ENCODE assay signal across 8 cellular contexts in the genomic region with DNA sequence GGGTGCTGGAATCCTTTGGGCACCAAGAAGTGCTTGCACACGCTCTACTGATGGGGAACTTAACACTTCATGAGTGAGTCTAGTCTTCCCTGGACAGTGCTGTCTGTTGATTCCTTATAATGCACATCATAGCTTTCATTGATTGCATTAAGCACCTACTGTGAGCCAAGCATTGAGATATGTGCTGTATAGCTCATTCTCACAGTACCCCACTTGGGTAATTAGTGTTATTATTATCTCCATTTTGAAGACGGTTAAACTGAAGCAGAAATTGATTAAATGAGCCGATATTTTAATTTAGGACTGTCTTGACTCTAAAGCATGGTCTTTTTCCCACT. TPM values are rescaled to one million over a fixed set of nuclear protein-coding genes. Genes with fewer than 3 reads are reported as not detected.
DNase-seq lines count a peak whose midpoint lies in the region; ATAC-seq, FAIRE-seq and TF ChIP-seq lines count a peak whose summit lies in the region.

No MANE protein-coding gene starts in this region.

- in situ Hi-C loops in K562 (cut with MboI), result no loop called here

- H3K9me1 ChIP-seq in K562 (ENCODE audit: control insufficient read depth, insufficient read depth, low read length), result no peaks in the 10 kb centered on the region

- WGBS in K562 (ENCODE audit: insufficient coverage, low coverage, missing lambda C conversion rate), result 9% methylated on average over 3 of the region's 3 CpGs
- WGBS in mesenchymal stem cell, result 91% methylated on average over 2 of the region's 3 CpGs
- 63 to 68% methylated on average over 3 of the region's 3 CpGs for WGBS in upper lobe of left lung, 2 donors

- CTCF ChIA-PET in K562 (lab: Yijun Ruan, JAX; ENCODE audit: low intra/inter-chr PET ratio), result no interaction called here

- peak overlapping the region in 1 of 2 experiments; percentile 4 for H2BK12ac ChIP-seq in mesenchymal stem cell (ENCODE audit: low read length in 2 of 2)

- no peak overlapping the region for H2BK120ac ChIP-seq in mesenchymal stem cell (ENCODE audit: low read depth, low read length)

- H3K36me3 Mint-ChIP-seq in activated naive CD4-positive, alpha-beta T cell treated with anti-CD3 and anti-CD28 coated beads, Interleukin-2, amount 50 U/mL, for 24 hours, result peaks cover 6% of the 10 kb centered on the region

- H3K9ac ChIP-seq in K562 (ENCODE audit: insufficient read depth in 1 of 2, low read depth in 2 of 2, low read length in 2 of 2), result peak overlapping the region; percentile 64 to 87; a peak in 3 of 4 replicates
- peak overlapping the region; percentile 47 for H3K9ac ChIP-seq in mesenchymal stem cell (ENCODE audit: low read length)

- H3K4me3 ChIP-seq in K562, result peak overlapping the region; percentile 87
- peak overlapping the region in 1 of 2 experiments; percentile 98 for H3K4me3 ChIP-seq in mesenchymal stem cell (ENCODE audit: insufficient read depth in 1 of 2, low read depth in 1 of 2, low read length in 2 of 2)
- peak overlapping the region in 3 of 4 donors; percentile 56 to 96 (median 75) for H3K4me3 ChIP-seq in upper lobe of left lung

- H3K27ac Mint-ChIP-seq in activated naive CD4-positive, alpha-beta T cell treated with anti-CD3 and anti-CD28 coated beads, Interleukin-2, amount 50 U/mL, for 24 hours, result peak overlapping the region; percentile 6

- no peak for ATAC-seq in K562
- ATAC-seq in upper lobe of left lung (ENCODE audit: low FRiP score in 2 of 2), result no peak

- POLR2A ChIA-PET in K562 (lab: Yijun Ruan, JAX), result interaction anchor here (0.6 to 1.6 kb wide), 5 partner anchors 10 to 54 kb away, joined by 3 to 6 read pairs (median 3); no protein-coding TSS in a partner anchor

- H3K27me3 ChIP-seq in K562 (ENCODE audit: control insufficient read depth in 2 of 2, insufficient read depth in 2 of 2, low read length in 2 of 2) (no peaks in the 10 kb centered on the region), mesenchymal stem cell (ENCODE audit: control insufficient read depth in 1 of 2, insufficient read depth in 1 of 2, low read length in 2 of 2) (no peaks in the 10 kb centered on the region), upper lobe of left lung (no peaks in the 10 kb centered on the region)

- H4K20me1 ChIP-seq in K562 (replicated peaks; ENCODE audit: control insufficient read depth, insufficient read depth, low read length), result no peaks in the 10 kb centered on the region

- peak overlapping the region; percentile 72 for H4K8ac ChIP-seq in mesenchymal stem cell (ENCODE audit: low read length)

- H3K36me3 ChIP-seq in K562 (ENCODE audit: control insufficient read depth, insufficient read depth, low read length) (peaks cover 31% of the 10 kb centered on the region; the same call in 2 of the 3 replicates), mesenchymal stem cell (ENCODE audit: control insufficient read depth in 1 of 2, insufficient read depth in 2 of 2, low read depth in 1 of 2, low read length in 2 of 2) (peaks cover 12 to 31% of the 10 kb centered on the region in 2 experiments), upper lobe of left lung (peaks cover 16 to 25% (median 24%) of the 10 kb centered on the region in 4 donors)

- H3K9me3 ChIP-seq in K562 (replicated peaks; ENCODE audit: control insufficient read depth, insufficient read depth, low read depth, low read length) (no peaks in the 10 kb centered on the region), mesenchymal stem cell (ENCODE audit: control insufficient read depth, low read length) (no peaks in the 10 kb centered on the region), upper lobe of left lung (no peaks in the 10 kb centered on the region)

- BruUV-seq in K562 (replicated peaks; lab: Mats Ljungman, UMichigan), result TSS peak; percentile 80

- H3K4me1 Mint-ChIP-seq in activated naive CD4-positive, alpha-beta T cell treated with anti-CD3 and anti-CD28 coated beads, Interleukin-2, amount 50 U/mL, for 24 hours, result peaks cover 27% of the 10 kb centered on the region

- H4K91ac ChIP-seq in mesenchymal stem cell (ENCODE audit: low read length), result no peak overlapping the region

- H3K4me2 ChIP-seq in K562 (ENCODE audit: insufficient read depth, low read length) (peak overlapping the region; percentile 82), mesenchymal stem cell (ENCODE audit: low read length, poor library complexity, severe bottlenecking) (peak overlapping the region; percentile 16)

- H3K18ac ChIP-seq in mesenchymal stem cell (ENCODE audit: low read depth in 1 of 2, low read length in 2 of 2), result peak overlapping the region in 1 of 2 experiments; percentile 43

- H3K27me3 Mint-ChIP-seq in activated naive CD4-positive, alpha-beta T cell treated with anti-CD3 and anti-CD28 coated beads, Interleukin-2, amount 50 U/mL, for 24 hours, result no peaks in the 10 kb centered on the region

- TF ChIP-seq CTCF in K562 (IDR thresholded peaks at IDR 0.05 in 2 of 3, conservative IDR thresholded peaks at IDR 0.05 in 1 of 3; ENCODE audit: insufficient read depth in 2 of 3, low read depth in 1 of 3, low read length in 3 of 3) (no peak), upper lobe of left lung (IDR thresholded peaks at IDR 0.05) (peak in 1 of 6 experiments; percentile 1)

- no peak overlapping the region for H2BK5ac ChIP-seq in mesenchymal stem cell (ENCODE audit: low read depth, low read length, poor library complexity, severe bottlenecking)

- no peak overlapping the region for H3K14ac ChIP-seq in mesenchymal stem cell (ENCODE audit: low read length in 2 of 2)

- peak overlapping the region; percentile 91 for H2AK5ac ChIP-seq in mesenchymal stem cell (ENCODE audit: low read length, severe bottlenecking)

- peak overlapping the region; percentile 89 for H2AFZ ChIP-seq in K562 (ENCODE audit: low read depth, low read length)
- H2AFZ ChIP-seq in mesenchymal stem cell (ENCODE audit: low read depth, low read length), result peak overlapping the region; percentile 1

- H3K4me3 Mint-ChIP-seq in activated naive CD4-positive, alpha-beta T cell treated with anti-CD3 and anti-CD28 coated beads, Interleukin-2, amount 50 U/mL, for 24 hours, result peak overlapping the region; percentile 98

- H3K4ac ChIP-seq in mesenchymal stem cell (ENCODE audit: low read depth in 1 of 2, low read length in 2 of 2), result no peak overlapping the region

- peaks cover 6% of the 10 kb centered on the region for H3K79me1 ChIP-seq in mesenchymal stem cell (replicated peaks; ENCODE audit: low read length, poor library complexity, severe bottlenecking)

- H2BK15ac ChIP-seq in mesenchymal stem cell (ENCODE audit: low read depth, poor library complexity, severe bottlenecking), result no peak overlapping the region

- DNase-seq in activated naive CD4-positive, alpha-beta T cell (lab: John Stamatoyannopoulos, UW), result no peak
- DNase-seq in K562 (ENCODE audit: extremely low read depth in 1 of 4, low spot score in 3 of 4) (no peak), mesenchymal stem cell (peak; percentile 17), upper lobe of left lung (no peak), GM12892 (ENCODE audit: insufficient read length) (no peak), HTR-8/SVneo (ENCODE audit: insufficient read length, low spot score) (no peak)
- no peak for DNase-seq in activated effector memory CD4-positive, alpha-beta T cell treated with Interleukin-2 at 50 U/mL for 16 hours

- TF ChIP-seq POLR2A in K562 (conservative IDR thresholded peaks at IDR 0.05), result no peak
- no peak for TF ChIP-seq POLR2A in upper lobe of left lung (IDR thresholded peaks at IDR 0.05)
- TF ChIP-seq POLR2A in GM12892 (IDR thresholded peaks at IDR 0.05; ENCODE audit: low read depth, low read length), result no peak

- H3K27ac ChIP-seq in K562 (ENCODE audit: extremely low read depth, low read depth, low read length) (peak overlapping the region; percentile 68), mesenchymal stem cell (ENCODE audit: low read length, poor library complexity, severe bottlenecking) (peak overlapping the region; percentile 23), upper lobe of left lung (peak overlapping the region; percentile 88 to 93 (median 90))

- intact Hi-C loops in K562 (cut with micrococcal nuclease), result no loop called here

- FAIRE-seq in K562 (lab: Jason Lieb, UNC) (peak; percentile 65), GM12892 (lab: Jason Lieb, UNC) (no peak), HTR-8/SVneo (lab: Jason Lieb, UNC) (no peak)

- peaks cover 21% of the 10 kb centered on the region for H3K79me2 ChIP-seq in K562 (ENCODE audit: control insufficient read depth, insufficient read depth, low read length)

- no peaks in the 10 kb centered on the region for H3K9me3 Mint-ChIP-seq in activated naive CD4-positive, alpha-beta T cell treated with anti-CD3 and anti-CD28 coated beads, Interleukin-2, amount 50 U/mL, for 24 hours

- TF ChIP-seq EP300 in K562 (IDR thresholded peaks at IDR 0.05; ENCODE audit: low read length) (no peak), upper lobe of left lung (IDR thresholded peaks at IDR 0.05) (no peak)

- no peak for TF ChIP-seq RAD21 in K562 (CRISPR knock-in tag; conservative IDR thresholded peaks at IDR 0.05 in 1 of 2, IDR thresholded peaks at IDR 0.05 in 1 of 2)

- no peak overlapping the region for H3K23ac ChIP-seq in mesenchymal stem cell (ENCODE audit: low read length in 2 of 2)

- peaks cover 0 to 2% of the 10 kb centered on the region in 2 experiments; a peak in 2 of 5 replicates for H3K4me1 ChIP-seq in K562 (replicated peaks in 1 of 2; ENCODE audit: control insufficient read depth in 2 of 2, insufficient read depth in 2 of 2, low read length in 2 of 2)
- peaks cover 16% of the 10 kb centered on the region for H3K4me1 ChIP-seq in mesenchymal stem cell (ENCODE audit: control insufficient read depth, insufficient read depth, low read depth, low read length)
- H3K4me1 ChIP-seq in upper lobe of left lung, result peaks cover 17 to 27% (median 22%) of the 10 kb centered on the region in 4 donors

RNA-seq across cellular contexts. Expression of a gene that starts 0.5 kb away (rescaled TPM):
- total RNA-seq in K562 (2011; cell fraction: chromatin; rRNA removed; ENCODE audit: low replicate concordance), result 29.9 and 40.1 TPM in 2 replicates
- total RNA-seq in K562 (2011; cell fraction: nucleolus; rRNA removed), result 18.7 and 20.1 TPM in 2 replicates
- 26.5 and 29.7 TPM in 2 replicates for total RNA-seq in K562 (2011; cell fraction: nucleoplasm; rRNA removed)
- total RNA-seq in K562 (2014; rRNA removed) (57.7 and 123 TPM in 2 replicates), K562 (2014; rRNA removed; fragmentation: Illumina TruSeq; extraction: Trizol) (66.0 and 71.2 TPM in 2 replicates), K562 (2015; rRNA removed; fragmentation: Illumina TruSeq; extraction: Trizol) (55.6 and 58.6 TPM in 2 replicates), K562 (2021) (50.9 and 51.2 TPM in 2 replicates), upper lobe of left lung (10 to 100 TPM; 20.4 to 81.4 (median 48.5) TPM)
- polyA plus RNA-seq in K562 (2011; rRNA removed) (68.6 and 85.2 TPM in 2 replicates), K562 (2014; fragmentation: Illumina TruSeq; extraction: Trizol) (54.3 and 58.0 TPM in 2 replicates), K562 (2014; fragmentation: Nextera tagmentation; extraction: Ambion mirVana) (100 to 1,000 TPM; 166 to 178 TPM), K562 (2014; rRNA removed) (90.0 and 131 TPM in 2 replicates)
- polyA plus RNA-seq in K562 (2011; cell fraction: cytosol; rRNA removed), result 28.3 and 45.0 TPM in 2 replicates
- polyA plus RNA-seq in K562 (2011; cell fraction: nucleus; rRNA removed), result 17.2 and 30.0 TPM in 2 replicates
- polyA plus RNA-seq in K562 (2012), result 32.5 and 57.0 TPM in 2 replicates
- 46.6 and 49.0 TPM in 2 replicates for polyA minus RNA-seq in K562 (2011; rRNA and poly(A)+ RNA removed)
- 16.7 and 21.8 TPM in 2 replicates for polyA minus RNA-seq in K562 (2011; cell fraction: cytosol; rRNA and poly(A)+ RNA removed)
- polyA minus RNA-seq in K562 (2011; cell fraction: nucleus; rRNA and poly(A)+ RNA removed), result 14.8 and 20.8 TPM in 2 replicates
- 71.9 TPM for polyA plus RNA-seq in mesenchymal stem cell (2013, experiment 1 of 2)
- 76.5 TPM for polyA plus RNA-seq in mesenchymal stem cell (2013, experiment 2 of 2)
- polyA plus RNA-seq in GM12892 (2012; ENCODE audit: missing spikeins), result 63.3 TPM

RNA-seq across cellular contexts. Expression of a gene that starts 57.8 kb away (rescaled TPM):
- total RNA-seq in K562 (2011; cell fraction: chromatin; rRNA removed; ENCODE audit: low replicate concordance), result 7.6 and 24.0 TPM in 2 replicates
- total RNA-seq in K562 (2011; cell fraction: nucleolus; rRNA removed), result 3.5 and 5.3 TPM in 2 replicates
- 7.4 and 11.0 TPM in 2 replicates for total RNA-seq in K562 (2011; cell fraction: nucleoplasm; rRNA removed)
- total RNA-seq in K562 (2014; rRNA removed) (2.1 and 4.4 TPM in 2 replicates), K562 (2014; rRNA removed; fragmentation: Illumina TruSeq; extraction: Trizol) (3.7 and 5.1 TPM in 2 replicates), K562 (2015; rRNA removed; fragmentation: Illumina TruSeq; extraction: Trizol) (5.2 and 5.3 TPM in 2 replicates), K562 (2021) (3.0 and 3.5 TPM in 2 replicates), upper lobe of left lung (10 to 100 TPM in 1 of 6 donors, 1 to 10 TPM in 5; 2.2 to 13.1 (median 6.0) TPM)
- polyA plus RNA-seq in K562 (2011; rRNA removed) (5.0 and 5.1 TPM in 2 replicates), K562 (2014; fragmentation: Illumina TruSeq; extraction: Trizol) (4.2 and 5.9 TPM in 2 replicates), K562 (2014; fragmentation: Nextera tagmentation; extraction: Ambion mirVana) (1 to 10 TPM; 4.0 to 4.5 TPM), K562 (2014; rRNA removed) (3.9 and 5.3 TPM in 2 replicates)
- polyA plus RNA-seq in K562 (2011; cell fraction: cytosol; rRNA removed), result 2.4 and 3.2 TPM in 2 replicates
- polyA plus RNA-seq in K562 (2011; cell fraction: nucleus; rRNA removed), result 2.8 and 3.6 TPM in 2 replicates
- polyA plus RNA-seq in K562 (2012), result 2.8 and 3.2 TPM in 2 replicates
- polyA minus RNA-seq in K562 (2011; rRNA and poly(A)+ RNA removed), result 4.3 and 5.2 TPM in 2 replicates
- 2.5 TPM in 1 of 2 replicates, not detected in the other for polyA minus RNA-seq in K562 (2011; cell fraction: cytosol; rRNA and poly(A)+ RNA removed)
- polyA minus RNA-seq in K562 (2011; cell fraction: nucleus; rRNA and poly(A)+ RNA removed), result 4.7 and 8.1 TPM in 2 replicates
- 5.4 TPM for polyA plus RNA-seq in mesenchymal stem cell (2013, experiment 1 of 2)
- polyA plus RNA-seq in mesenchymal stem cell (2013, experiment 2 of 2), result 5.7 TPM
- 6.3 TPM for polyA plus RNA-seq in GM12892 (2012; ENCODE audit: missing spikeins)

Comparison
In these comparisons a context has a peak if more than half of its experiments do, and no peak if none do; other contexts are left out.
1. H3K27ac ChIP-seq: peak in every context shown above with its lines; median percentile 90 in upper lobe of left lung; 68 in K562; 23 in mesenchymal stem cell.